In genomic region chr11:126510621-126511370, GRCh38 we compare ENCODE assay signal across 23 cellular contexts.
A peak's percentile ranks its signal among the peaks of the same experiment; 100 is the strongest.
DNase-seq lines count a peak whose midpoint lies in the region; ATAC-seq and TF ChIP-seq lines count a peak whose summit lies in the region.
"Had no signal": no experiment of that assay in that cellular context is flagged by ENCODE, and none has a peak within 500 bp of the region (broad histone marks: within the 10 kb centered on the region; RNA-seq: fewer than 3 reads in every experiment).

No MANE protein-coding gene starts in this region.

- H3K9me3 Mint-ChIP-seq in CD14-positive monocyte, result peaks cover 0 to 5% (median 2%) of the 10 kb centered on the region in 7 donors
- H3K9me3 Mint-ChIP-seq in endothelial cell (ENCODE audit: unreplicated experiment), result no peaks in the 10 kb centered on the region
- H3K9me3 Mint-ChIP-seq: activated CD4-positive, alpha-beta memory T cell treated with anti-CD3 and anti-CD28 coated beads, Interleukin-2, amount 10 ng/mL, durations not matched to agents 7 days and 5 days had no signal

- peaks cover 5 to 9% (median 6%) of the 10 kb centered on the region in 3 donors for H3K27me3 Mint-ChIP-seq in CD14-positive monocyte (ENCODE audit: low read depth in 3 of 3)
- H3K27me3 Mint-ChIP-seq in endothelial cell (ENCODE audit: unreplicated experiment), result peaks cover 14% of the 10 kb centered on the region

- no peaks in the 10 kb centered on the region for H3K36me3 Mint-ChIP-seq in CD14-positive monocyte
- H3K36me3 Mint-ChIP-seq in endothelial cell (ENCODE audit: low read depth, unreplicated experiment), result no peaks in the 10 kb centered on the region
- H3K36me3 Mint-ChIP-seq: stimulated activated memory B cell treated with anti-CD40 and anti-IgM and Interleukin-4, amounts not matched to agents 10 μg/mL and 1 μg/mL and 100 μg/mL, for 72 hours had no signal

- DNase-seq in CD14-positive monocyte (ENCODE audit: low spot score), result peak; percentile 30
- DNase-seq in fibroblast of villous mesenchyme (ENCODE audit: low read depth), result peak; percentile 2
- peak; percentile 1 for DNase-seq in non-pigmented ciliary epithelial cell (ENCODE audit: low read depth)
- no peak for DNase-seq in endothelial cell (ENCODE audit: low spot score)
- no peak for DNase-seq in germinal center (ENCODE audit: low spot score)
- DNase-seq in stimulated activated naive CD4-positive, alpha-beta T cell (lab: John Stamatoyannopoulos, UW), result no peak
- DNase-seq: activated B cell treated with CpG ODN at 0.5 μM for 24 hours; activated CD4-positive, alpha-beta memory T cell treated with anti-CD3 and anti-CD28 coated beads, Interleukin-2, amount 10 ng/mL, durations not matched to agents 7 days and 5 days; activated naive CD4-positive, alpha-beta T cell treated with anti-CD3 and anti-CD28 coated beads for 36 hours; activated T-cell treated with anti-CD3 and anti-CD28 coated beads, Interleukin-2, amount 50 U/mL, for 1 hour; anterior cingulate cortex; DMS79 treated with DMSO at 0.1 percent for 48 hours; effector memory CD4-positive, alpha-beta T cell; esophagus squamous epithelium; mammary epithelial cell; NCI-H1417 treated with DMSO at 0.1 percent for 48 hours; NCI-H510A; stimulated activated CD4-positive, alpha-beta T cell treated with anti-CD3 and anti-CD28 coated beads, Interleukin-1b, Interleukin-23, amount 100 ng/mL, for 48 hours had no signal

- H3K4me3 ChIP-seq in fibroblast of villous mesenchyme (ENCODE audit: low read depth, low read length), result no peak overlapping the region
- H3K4me3 ChIP-seq: esophagus squamous epithelium, heart left ventricle, tibial nerve had no signal

- H3K27ac Mint-ChIP-seq in CD14-positive monocyte (no peak overlapping the region), endothelial cell (ENCODE audit: unreplicated experiment) (no peak overlapping the region)
- H3K27ac Mint-ChIP-seq: activated B cell treated with CpG ODN at 0.5 μM for 24 hours; activated CD4-positive, alpha-beta memory T cell treated with anti-CD3 and anti-CD28 coated beads, Interleukin-2, amount 10 ng/mL, durations not matched to agents 7 days and 5 days; activated naive CD4-positive, alpha-beta T cell treated with anti-CD3 and anti-CD28 coated beads for 36 hours; stimulated activated memory B cell treated with anti-CD40 and anti-IgM and Interleukin-4, amounts not matched to agents 10 μg/mL and 1 μg/mL and 100 μg/mL, for 72 hours had no signal

- ATAC-seq in SK-N-SH treated with all-trans-retinoic acid at 6 μM for 48 hours (peak; percentile 59; the same call in 2 of the 3 replicates), HG03342 (IDR thresholded peaks at IDR 0.05; ENCODE audit: unreplicated experiment) (no peak)
- ATAC-seq: stimulated activated memory B cell treated with anti-CD40 and anti-IgM and Interleukin-4, amounts not matched to agents 10 μg/mL and 1 μg/mL and 100 μg/mL, for 72 hours had no signal

- H3K4me3 Mint-ChIP-seq in CD14-positive monocyte, result no peak overlapping the region
- H3K4me3 Mint-ChIP-seq in endothelial cell (ENCODE audit: unreplicated experiment), result no peak overlapping the region
- H3K4me3 Mint-ChIP-seq: activated B cell treated with CpG ODN at 0.5 μM for 24 hours; activated CD4-positive, alpha-beta memory T cell treated with anti-CD3 and anti-CD28 coated beads, Interleukin-2, amount 10 ng/mL, durations not matched to agents 7 days and 5 days; activated naive CD4-positive, alpha-beta T cell treated with anti-CD3 and anti-CD28 coated beads for 36 hours; stimulated activated memory B cell treated with anti-CD40 and anti-IgM and Interleukin-4, amounts not matched to agents 10 μg/mL and 1 μg/mL and 100 μg/mL, for 72 hours had no signal

- TF ChIP-seq CTCF in CD14-positive monocyte (IDR thresholded peaks at IDR 0.05) (no peak), fibroblast of villous mesenchyme (IDR thresholded peaks at IDR 0.05; ENCODE audit: insufficient read depth, low read depth, low read length) (no peak), endothelial cell (IDR thresholded peaks at IDR 0.05; ENCODE audit: unreplicated experiment) (no peak)

- intact Hi-C loops in CD14-positive monocyte (cut with micrococcal nuclease), result no loop called here

- H3K4me1 Mint-ChIP-seq in CD14-positive monocyte, result no peaks in the 10 kb centered on the region
- no peaks in the 10 kb centered on the region for H3K4me1 Mint-ChIP-seq in endothelial cell (ENCODE audit: unreplicated experiment)
- H3K4me1 Mint-ChIP-seq: activated B cell treated with CpG ODN at 0.5 μM for 24 hours; activated CD4-positive, alpha-beta memory T cell treated with anti-CD3 and anti-CD28 coated beads, Interleukin-2, amount 10 ng/mL, durations not matched to agents 7 days and 5 days; stimulated activated memory B cell treated with anti-CD40 and anti-IgM and Interleukin-4, amounts not matched to agents 10 μg/mL and 1 μg/mL and 100 μg/mL, for 72 hours had no signal

TF ChIP-seq in SK-N-SH treated with all-trans-retinoic acid at 6 μM for 48 hours, 23 proteins besides CTCF, POLR2A, EP300 and RAD21:
- TF ChIP-seq ZNF70 (CRISPR knock-in tag; IDR thresholded peaks at IDR 0.05) (no peak), RARB (CRISPR knock-in tag; IDR thresholded peaks at IDR 0.05) (no peak), ARNTL (CRISPR knock-in tag; IDR thresholded peaks at IDR 0.05; ENCODE audit: borderline replicate concordance, low read depth) (no peak), ZC3H10 (CRISPR knock-in tag; IDR thresholded peaks at IDR 0.05) (no peak), TSHZ2 (CRISPR knock-in tag; IDR thresholded peaks at IDR 0.05) (no peak), ZFP30 (CRISPR knock-in tag; IDR thresholded peaks at IDR 0.05) (no peak), ESRRG (CRISPR knock-in tag; IDR thresholded peaks at IDR 0.05) (no peak), CSRNP3 (CRISPR knock-in tag; IDR thresholded peaks at IDR 0.05) (no peak), CREB5 (CRISPR knock-in tag; IDR thresholded peaks at IDR 0.05; ENCODE audit: low read depth) (no peak), TOX (CRISPR knock-in tag; IDR thresholded peaks at IDR 0.05; ENCODE audit: borderline replicate concordance) (no peak), ZFP3 (CRISPR knock-in tag; IDR thresholded peaks at IDR 0.05) (no peak), CSDC2 (CRISPR knock-in tag; IDR thresholded peaks at IDR 0.05) (no peak), OSR1 (CRISPR knock-in tag; IDR thresholded peaks at IDR 0.05) (no peak), PPARA (CRISPR knock-in tag; IDR thresholded peaks at IDR 0.05; ENCODE audit: borderline replicate concordance) (no peak), SNAI2 (CRISPR knock-in tag; IDR thresholded peaks at IDR 0.05) (no peak)

Comparison
In these comparisons a context has a peak if more than half of its experiments do, and no peak if none do; other contexts are left out.
1. DNase-seq: peak in CD14-positive monocyte (single experiment), fibroblast of villous mesenchyme (single experiment) and non-pigmented ciliary epithelial cell (single experiment); none in endothelial cell (single experiment), germinal center (single experiment) and stimulated activated naive CD4-positive, alpha-beta T cell (0 of 6).